Comparison of ENCODE assay signal across 8 cellular contexts in genomic region chr5:1666812-1667588, GRCh38.
DNase-seq lines count a peak whose midpoint lies in the region; ATAC-seq and TF ChIP-seq lines count a peak whose summit lies in the region.

No MANE protein-coding gene starts in this region.

- ATAC-seq in GM21576 (IDR thresholded peaks at IDR 0.05; ENCODE audit: unreplicated experiment) (no peak), HG02852 (IDR thresholded peaks at IDR 0.05; ENCODE audit: unreplicated experiment) (no peak)

- H2AFZ ChIP-seq in osteoblast (ENCODE audit: low read length): no peak overlapping the region

- H3K4me3 ChIP-seq in fibroblast of mammary gland (ENCODE audit: control insufficient read depth, low read depth, low read length): no peak overlapping the region
- H3K4me3 ChIP-seq in osteoblast (ENCODE audit: insufficient read depth, low read length): no peak overlapping the region

- TF ChIP-seq CTCF in fibroblast of mammary gland (conservative IDR thresholded peaks at IDR 0.05; ENCODE audit: control insufficient read depth, insufficient read depth, low read depth, low read length): no peak
- TF ChIP-seq CTCF in osteoblast (IDR thresholded peaks at IDR 0.05; ENCODE audit: extremely low read depth, low read depth, low read length): no peak

- peaks cover 51% of the 10 kb centered on the region for H3K27me3 ChIP-seq in osteoblast (ENCODE audit: insufficient read depth, low read length)

- H3K36me3 ChIP-seq in osteoblast (ENCODE audit: insufficient read depth, low read length): no peaks in the 10 kb centered on the region

- peak; percentile 93 for DNase-seq in D341Med (ENCODE audit: low spot score)
- DNase-seq in HuH-7.5 (ENCODE audit: low spot score): peak; percentile 72
- peak; percentile 23 to 25 for DNase-seq in activated CD4-positive, alpha-beta T cell treated with anti-CD3 and anti-CD28 coated beads, Interleukin-2, amount 50 U/mL, for 4 hours
- DNase-seq in fibroblast of mammary gland (ENCODE audit: low read depth): peak; percentile 21
- peak; percentile 91 for DNase-seq in osteoblast (ENCODE audit: insufficient read length, low spot score, missing footprints)
- DNase-seq in effector CD4-positive, alpha-beta T cell: no peak

- no peak overlapping the region for H3K4me2 ChIP-seq in osteoblast (ENCODE audit: insufficient read depth, low read length)

- H4K20me1 ChIP-seq in osteoblast (ENCODE audit: insufficient read depth, low read length): no peaks in the 10 kb centered on the region

- no peaks in the 10 kb centered on the region for H3K4me1 ChIP-seq in osteoblast (ENCODE audit: insufficient read depth, low read length)

- no peak overlapping the region for H3K27ac ChIP-seq in osteoblast (ENCODE audit: low read depth, low read length)

- no peaks in the 10 kb centered on the region for H3K9me3 ChIP-seq in osteoblast (ENCODE audit: low read depth, low read length)

- no peaks in the 10 kb centered on the region for H3K79me2 ChIP-seq in osteoblast (ENCODE audit: insufficient read depth, low read length)
